ENCODE assay signal across 25 cellular contexts in the genomic region with DNA sequence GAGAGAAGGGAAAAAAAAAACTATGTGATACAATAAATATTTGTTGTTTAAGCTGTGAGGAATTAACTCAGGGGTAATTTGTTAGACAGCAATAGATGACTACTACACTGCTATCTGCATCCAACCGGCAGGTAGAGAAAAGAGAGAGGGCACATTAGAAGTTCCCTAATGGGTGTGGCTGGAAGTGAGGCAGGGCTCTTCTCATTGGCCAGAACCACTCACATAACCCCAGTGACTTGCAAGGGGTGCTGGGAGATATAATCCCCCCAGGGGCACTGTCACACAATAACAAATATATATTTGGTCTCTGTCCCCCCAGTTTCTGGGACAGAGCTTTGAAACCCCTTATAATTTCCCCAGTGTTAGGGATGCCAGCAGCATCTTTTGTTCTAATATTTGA. TPM values are rescaled to one million over a fixed set of nuclear protein-coding genes. Genes with fewer than 3 reads are reported as not detected.
DNase-seq lines count a peak whose midpoint lies in the region; ATAC-seq, FAIRE-seq and TF ChIP-seq lines count a peak whose summit lies in the region.
"Had no signal": no experiment of that assay in that cellular context is flagged by ENCODE, and none has a peak within 500 bp of the region (broad histone marks: within the 10 kb centered on the region; RNA-seq: fewer than 3 reads in every experiment).

No MANE protein-coding gene starts in this region.

- H4K20me1 ChIP-seq in HCT116 (ENCODE audit: insufficient read depth) (no peaks in the 10 kb centered on the region), GM12878 (ENCODE audit: control insufficient read depth, insufficient read depth) (no peaks in the 10 kb centered on the region), osteoblast (ENCODE audit: insufficient read depth, low read length) (no peaks in the 10 kb centered on the region)

- no peak overlapping the region for H3K4me2 ChIP-seq in HCT116 (ENCODE audit: low read length)
- H3K4me2 ChIP-seq in GM12878 (ENCODE audit: control insufficient read depth, insufficient read depth) = no peak overlapping the region
- H3K4me2 ChIP-seq in osteoblast (ENCODE audit: insufficient read depth, low read length) = no peak overlapping the region

- no peak overlapping the region for H3K27ac Mint-ChIP-seq in activated T-helper 1 cell treated with anti-CD3 and anti-CD28 coated beads, Interleukin-12 subunit alpha, Interleukin-12 subunit beta, Interleukin-2, Interleukin-4 antibody, amounts not matched to agents 30 ng/mL and 10 ng/mL and 1 ng/mL, durations not matched to agents 14 hours and 24 hours and 36 hours
- H3K27ac Mint-ChIP-seq: CD4-positive, alpha-beta T cell had no signal

- RAD21 ChIA-PET in HCT116 (lab: Charles Lee; ENCODE audit: low non-redundant PET in 1 of 2, low total read pairs in 2 of 2, uncharacterized antibody in 2 of 2, unreplicated experiment in 2 of 2) = no interaction called here
- RAD21 ChIA-PET in GM12878 (lab: Charles Lee; ENCODE audit: unreplicated experiment) = interaction anchor here (0.6 to 0.7 kb wide), 2 partner anchors 57 to 327 kb away, joined by 3 read pairs; a partner anchor contains a TSS

- SMC1A ChIA-PET in GM12878 (lab: Charles Lee; ENCODE audit: uncharacterized antibody, unreplicated experiment) = interaction anchor here (0.7 to 1.3 kb wide), 4 partner anchors 9 to 64 kb away, joined by 3 to 5 read pairs (median 4); no protein-coding TSS in a partner anchor

- no peak for TF ChIP-seq POLR2A in HCT116 (IDR thresholded peaks at IDR 0.05; ENCODE audit: borderline replicate concordance, extremely low read depth, insufficient read depth, insufficient read length)
- TF ChIP-seq POLR2A in GM12878 (IDR thresholded peaks at IDR 0.05; ENCODE audit: low read depth, low read length) = no peak

- H3K27ac ChIP-seq in HCT116 (ENCODE audit: low read depth, low read length) (no peak overlapping the region), GM12878 (ENCODE audit: control insufficient read depth, insufficient read depth) (no peak overlapping the region), osteoblast (ENCODE audit: low read depth, low read length) (no peak overlapping the region)
- H3K27ac ChIP-seq: 22Rv1, GM23248, KMS-11, RWPE1 had no signal

- H2AFZ ChIP-seq in HCT116 (ENCODE audit: low read depth, low read length, poor library complexity, severe bottlenecking) (peak overlapping the region; percentile 56), GM12878 (ENCODE audit: control insufficient read depth, low read depth, low read length) (no peak overlapping the region), osteoblast (ENCODE audit: low read length) (no peak overlapping the region)
- H2AFZ ChIP-seq: GM23248 had no signal

- H3K9me2 ChIP-seq in HCT116 (ENCODE audit: insufficient read depth) = no peaks in the 10 kb centered on the region

- TF ChIP-seq RAD21 in HCT116 (IDR thresholded peaks at IDR 0.05; ENCODE audit: low read depth) (no peak), GM12878 (IDR thresholded peaks at IDR 0.05; ENCODE audit: insufficient read depth, low read depth, low read length) (no peak)

- in situ Hi-C loops in GM12878 (cut with MboI) = no loop called here

- H3K4me1 Mint-ChIP-seq in activated T-helper 1 cell treated with anti-CD3 and anti-CD28 coated beads, Interleukin-12 subunit alpha, Interleukin-12 subunit beta, Interleukin-2, Interleukin-4 antibody, amounts not matched to agents 30 ng/mL and 10 ng/mL and 1 ng/mL, durations not matched to agents 14 hours and 24 hours and 36 hours (ENCODE audit: low read depth) = no peaks in the 10 kb centered on the region

- intact Hi-C loops in HCT116 (cut with micrococcal nuclease) (no loop called here), GM12878 (cut with micrococcal nuclease; ENCODE audit: unreplicated experiment) (loop anchor here (5.0 kb wide), 1 partner anchor 117 kb away; no protein-coding TSS in a partner anchor)
- intact Hi-C loops in activated T-helper 1 cell treated with anti-CD3 and anti-CD28 coated beads, Interleukin-12 subunit alpha, Interleukin-12 subunit beta, Interleukin-2, Interleukin-4 antibody, amounts not matched to agents 30 ng/mL and 10 ng/mL and 1 ng/mL, durations not matched to agents 14 hours and 24 hours and 36 hours (cut with micrococcal nuclease) = no loop called here

- no peak for TF ChIP-seq CTCF in HCT116 (IDR thresholded peaks at IDR 0.05 in 2 of 3, conservative IDR thresholded peaks at IDR 0.05 in 1 of 3; ENCODE audit: borderline replicate concordance in 1 of 3, insufficient read depth in 1 of 3, low read depth in 2 of 3, low read length in 2 of 3)
- no peak for TF ChIP-seq CTCF in GM12878 (IDR thresholded peaks at IDR 0.05 in 2 of 3, conservative IDR thresholded peaks at IDR 0.05 in 1 of 3; ENCODE audit: control insufficient read depth in 2 of 3, extremely low read depth in 1 of 3, insufficient read depth in 1 of 3, low read depth in 3 of 3, low read length in 3 of 3)
- TF ChIP-seq CTCF in osteoblast (IDR thresholded peaks at IDR 0.05; ENCODE audit: extremely low read depth, low read depth, low read length) = no peak
- no peak for TF ChIP-seq CTCF in GM20000 (IDR thresholded peaks at IDR 0.05; ENCODE audit: extremely low read depth, missing control alignments)

- no peaks in the 10 kb centered on the region for H3K9me3 Mint-ChIP-seq in activated T-helper 1 cell treated with anti-CD3 and anti-CD28 coated beads, Interleukin-12 subunit alpha, Interleukin-12 subunit beta, Interleukin-2, Interleukin-4 antibody, amounts not matched to agents 30 ng/mL and 10 ng/mL and 1 ng/mL, durations not matched to agents 14 hours and 24 hours and 36 hours
- H3K9me3 Mint-ChIP-seq: CD4-positive, alpha-beta T cell had no signal

- FAIRE-seq in GM12878 (lab: Jason Lieb, UNC) = no peak

- no peak for TF ChIP-seq EP300 in GM12878 (IDR thresholded peaks at IDR 0.05; ENCODE audit: borderline replicate concordance in 1 of 2, control insufficient read depth in 1 of 2, low read depth in 2 of 2, low read length in 2 of 2)

- H3K4me1 ChIP-seq in HCT116 (ENCODE audit: control insufficient read depth in 1 of 2, insufficient read depth in 2 of 2, low read length in 2 of 2) (peaks cover 23 to 28% of the 10 kb centered on the region in 2 experiments; a peak in 3 of 4 replicates), GM12878 (ENCODE audit: control insufficient read depth, insufficient read depth, low read length) (peaks cover 3% of the 10 kb centered on the region; the same call in 1 of the 2 replicates), osteoblast (ENCODE audit: insufficient read depth, low read length) (no peaks in the 10 kb centered on the region)

- 72% methylated on average over 1 of the region's 1 CpG for WGBS in GM12878 (ENCODE audit: insufficient coverage, insufficient replicate concordance, low lambda C conversion rate, missing lambda C conversion rate)

- H3K27me3 ChIP-seq in HCT116 (ENCODE audit: insufficient read depth, low read length) (no peaks in the 10 kb centered on the region), GM12878 (replicated peaks in 1 of 2; ENCODE audit: control insufficient read depth in 2 of 2, insufficient read depth in 2 of 2, low read length in 1 of 2) (no peaks in the 10 kb centered on the region), osteoblast (ENCODE audit: insufficient read depth, low read length) (no peaks in the 10 kb centered on the region)
- H3K27me3 ChIP-seq: BE2C, MG63 had no signal

- H3K4me3 ChIP-seq in HCT116 (replicated peaks in 1 of 2; ENCODE audit: low read depth in 1 of 2, low read length in 2 of 2) (no peak overlapping the region), GM12878 (no peak overlapping the region), osteoblast (ENCODE audit: insufficient read depth, low read length) (no peak overlapping the region)
- H3K4me3 ChIP-seq: GM23248, MG63 had no signal

- no peaks in the 10 kb centered on the region for H3K36me3 Mint-ChIP-seq in activated T-helper 1 cell treated with anti-CD3 and anti-CD28 coated beads, Interleukin-12 subunit alpha, Interleukin-12 subunit beta, Interleukin-2, Interleukin-4 antibody, amounts not matched to agents 30 ng/mL and 10 ng/mL and 1 ng/mL, durations not matched to agents 14 hours and 24 hours and 36 hours (ENCODE audit: low read depth)

- no peak overlapping the region for H3K4me3 Mint-ChIP-seq in activated T-helper 1 cell treated with anti-CD3 and anti-CD28 coated beads, Interleukin-12 subunit alpha, Interleukin-12 subunit beta, Interleukin-2, Interleukin-4 antibody, amounts not matched to agents 30 ng/mL and 10 ng/mL and 1 ng/mL, durations not matched to agents 14 hours and 24 hours and 36 hours
- H3K4me3 Mint-ChIP-seq: CD4-positive, alpha-beta T cell had no signal

- H3K27me3 Mint-ChIP-seq in activated T-helper 1 cell treated with anti-CD3 and anti-CD28 coated beads, Interleukin-12 subunit alpha, Interleukin-12 subunit beta, Interleukin-2, Interleukin-4 antibody, amounts not matched to agents 30 ng/mL and 10 ng/mL and 1 ng/mL, durations not matched to agents 14 hours and 24 hours and 36 hours (ENCODE audit: insufficient read depth) = peaks cover 6% of the 10 kb centered on the region

- BruUV-seq in HCT116 (replicated peaks; lab: Mats Ljungman, UMichigan) (no TSS peak), GM12878 (replicated peaks; lab: Mats Ljungman, UMichigan) (no TSS peak)

- H3K79me2 ChIP-seq in HCT116 (ENCODE audit: insufficient read depth, low read length) (no peaks in the 10 kb centered on the region), GM12878 (ENCODE audit: control insufficient read depth, insufficient read depth, low read length) (no peaks in the 10 kb centered on the region), osteoblast (ENCODE audit: insufficient read depth, low read length) (no peaks in the 10 kb centered on the region)

- DNase-seq in NCI-H2171 treated with DMSO at 0.1 percent for 48 hours (lab: John Stamatoyannopoulos, UW) = peak; percentile 22
- DNase-seq in NCI-H2171 (lab: John Stamatoyannopoulos, UW) = no peak
- DNase-seq in HCT116 (ENCODE audit: low read depth, low spot score) = no peak
- no peak for DNase-seq in GM12878 (ENCODE audit: low read depth, low spot score)
- peak; percentile 4 for DNase-seq in osteoblast (ENCODE audit: insufficient read length, low spot score, missing footprints)
- no peak for DNase-seq in activated naive CD4-positive, alpha-beta T cell (lab: John Stamatoyannopoulos, UW)
- DNase-seq in GM20000 (ENCODE audit: low spot score) = no peak
- DNase-seq in activated T-helper 1 cell treated with anti-CD3 and anti-CD28 coated beads, Interleukin-12 subunit alpha, Interleukin-12 subunit beta, Interleukin-2, Interleukin-4 antibody, amounts not matched to agents 30 ng/mL and 10 ng/mL and 1 ng/mL, durations not matched to agents 14 hours and 24 hours and 36 hours (ENCODE audit: low spot score) = no peak
- DNase-seq: BE2C; Calu3; CD4-positive, alpha-beta T cell; DMS53; GM23248; MG63; NCI-H1105; NCI-H1694; NCI-H226; NCI-H524 treated with DMSO at 0.1 percent for 48 hours; NK-92 treated with Interleukin-12 subunit alpha and Interleukin-12 subunit beta, amount 100 ng/mL, for 24 hours; PC-3 had no signal

- peak; percentile 40; the same call in 1 of the 2 replicates for ATAC-seq in HCT116
- ATAC-seq in GM12878 = peak; percentile 31; the same call in 2 of the 3 replicates
- ATAC-seq: PC-3 had no signal

- H3K9me3 ChIP-seq in HCT116 (ENCODE audit: control insufficient read depth in 1 of 2, insufficient read depth in 1 of 2, low read depth in 1 of 2, low read length in 2 of 2) (no peaks in the 10 kb centered on the region), GM12878 (replicated peaks; ENCODE audit: control insufficient read depth, insufficient read depth, low read length) (no peaks in the 10 kb centered on the region), osteoblast (ENCODE audit: low read depth, low read length) (no peaks in the 10 kb centered on the region)
- H3K9me3 ChIP-seq: BE2C, MG63 had no signal

- H3K9ac ChIP-seq in HCT116 (ENCODE audit: low read length) (no peak overlapping the region), GM12878 (ENCODE audit: control insufficient read depth, insufficient read depth, low read length) (no peak overlapping the region)
- H3K9ac ChIP-seq: GM23248, KMS-11 had no signal

- no peaks in the 10 kb centered on the region for H3K36me3 ChIP-seq in HCT116 (ENCODE audit: control insufficient read depth in 1 of 2, insufficient read depth in 2 of 2, low read length in 2 of 2)
- no peaks in the 10 kb centered on the region for H3K36me3 ChIP-seq in GM12878 (ENCODE audit: control insufficient read depth in 2 of 2, insufficient read depth in 2 of 2, low read length in 1 of 2)
- no peaks in the 10 kb centered on the region for H3K36me3 ChIP-seq in osteoblast (ENCODE audit: insufficient read depth, low read length)
- H3K36me3 ChIP-seq: BE2C, MG63 had no signal

- POLR2A ChIA-PET in HCT116 (lab: Charles Lee) (interaction anchor here (1.5 kb wide), 1 partner anchor 92 kb away, joined by 3 read pairs; no protein-coding TSS in a partner anchor), GM12878 (lab: Charles Lee) (interaction anchor here (0.6 kb wide), 1 partner anchor 145 kb away, joined by 3 read pairs; no protein-coding TSS in a partner anchor)

- CTCF ChIA-PET in HCT116 (lab: Charles Lee) = no interaction called here
- CTCF ChIA-PET in GM12878 (lab: Yijun Ruan, JAX) = interaction anchor here (0.6 to 26.1 kb wide), 4 partner anchors 9 to 972 kb away, joined by 3 to 520 read pairs (median 4); a partner anchor contains a TSS

RNA-seq across cellular contexts. Expression of a gene that starts 24.3 kb away (rescaled TPM):
- 0.81 TPM for total RNA-seq in HCT116 (2021; ENCODE audit: unreplicated experiment)
- polyA plus RNA-seq in HCT116 (2012) = 1.2 and 1.6 TPM in 2 replicates
- total RNA-seq in GM12878 (2013; cell fraction: nucleolus; rRNA removed) = not detected in 2 replicates
- not detected in 2 replicates for total RNA-seq in GM12878 (2014; rRNA removed)
- total RNA-seq in GM12878 (2014; rRNA removed; fragmentation: Illumina TruSeq; extraction: Trizol) = not detected in 2 replicates
- total RNA-seq in GM12878 (2021) = not detected in 2 replicates
- polyA plus RNA-seq in GM12878 (2011; ENCODE audit: low read depth) = not detected
- not detected in 2 replicates for polyA plus RNA-seq in GM12878 (2011; rRNA removed)
- not detected in 2 replicates for polyA plus RNA-seq in GM12878 (2011; cell fraction: cytosol; rRNA removed)
- polyA plus RNA-seq in GM12878 (2011; cell fraction: nucleus; rRNA removed) = not detected in 2 replicates
- polyA plus RNA-seq in GM12878 (2012) = not detected in 2 replicates
- not detected in 2 replicates for polyA plus RNA-seq in GM12878 (2014; fragmentation: Illumina TruSeq; extraction: Trizol)
- polyA plus RNA-seq in GM12878 (2014; fragmentation: Nextera tagmentation; extraction: Ambion mirVana) = not detected
- not detected in 2 replicates for polyA plus RNA-seq in GM12878 (2014; rRNA removed)
- not detected for polyA plus RNA-seq in GM12878 (2016; fragmentation: Nextera tagmentation; extraction: Ambion mirVana)
- not detected in 2 replicates for polyA minus RNA-seq in GM12878 (2011; rRNA and poly(A)+ RNA removed)
- polyA minus RNA-seq in GM12878 (2011; cell fraction: cytosol; rRNA and poly(A)+ RNA removed) = not detected in 2 replicates
- polyA minus RNA-seq in GM12878 (2011; cell fraction: nucleus; rRNA and poly(A)+ RNA removed) = not detected in 2 replicates
- not detected in 2 replicates for total RNA-seq in osteoblast
- total RNA-seq in activated T-helper 1 cell treated with anti-CD3 and anti-CD28 coated beads, Interleukin-12 subunit alpha, Interleukin-12 subunit beta, Interleukin-2, Interleukin-4 antibody, amounts not matched to agents 30 ng/mL and 10 ng/mL and 1 ng/mL, durations not matched to agents 14 hours and 24 hours and 36 hours = not detected in 2 replicates
- total RNA-seq: Calu3; CD4-positive, alpha-beta T cell; G401; GM23248; PC-3 had no signal
- polyA plus RNA-seq: AG04450, GM23248 had no signal

RNA-seq across cellular contexts. Expression of a gene that starts 27.2 kb away (rescaled TPM):
- total RNA-seq in HCT116 (2021; ENCODE audit: unreplicated experiment) = 14.1 TPM
- 11.8 and 13.1 TPM in 2 replicates for polyA plus RNA-seq in HCT116 (2012)
- not detected in 2 replicates for total RNA-seq in GM12878 (2013; cell fraction: nucleolus; rRNA removed)
- total RNA-seq in GM12878 (2014; rRNA removed) = not detected in 2 replicates
- not detected in 2 replicates for total RNA-seq in GM12878 (2014; rRNA removed; fragmentation: Illumina TruSeq; extraction: Trizol)
- not detected in 2 replicates for total RNA-seq in GM12878 (2021)
- not detected for polyA plus RNA-seq in GM12878 (2011; ENCODE audit: low read depth)
- 0.01 TPM in 1 of 2 replicates, not detected in the other for polyA plus RNA-seq in GM12878 (2011; rRNA removed)
- 0.01 and 0.03 TPM in 2 replicates for polyA plus RNA-seq in GM12878 (2011; cell fraction: cytosol; rRNA removed)
- 0.03 TPM in 2 replicates for polyA plus RNA-seq in GM12878 (2011; cell fraction: nucleus; rRNA removed)
- 0.04 TPM in 1 of 2 replicates, not detected in the other for polyA plus RNA-seq in GM12878 (2012)
- polyA plus RNA-seq in GM12878 (2014; fragmentation: Illumina TruSeq; extraction: Trizol) = not detected in 2 replicates
- polyA plus RNA-seq in GM12878 (2014; fragmentation: Nextera tagmentation; extraction: Ambion mirVana) = not detected
- not detected in 2 replicates for polyA plus RNA-seq in GM12878 (2014; rRNA removed)
- polyA plus RNA-seq in GM12878 (2016; fragmentation: Nextera tagmentation; extraction: Ambion mirVana) = not detected
- polyA minus RNA-seq in GM12878 (2011; rRNA and poly(A)+ RNA removed) = not detected in 2 replicates
- 0.21 TPM in 1 of 2 replicates, not detected in the other for polyA minus RNA-seq in GM12878 (2011; cell fraction: cytosol; rRNA and poly(A)+ RNA removed)
- not detected in 2 replicates for polyA minus RNA-seq in GM12878 (2011; cell fraction: nucleus; rRNA and poly(A)+ RNA removed)
- total RNA-seq in osteoblast = under 0.01 TPM in 1 of 2 replicates, not detected in the other
- total RNA-seq in activated T-helper 1 cell treated with anti-CD3 and anti-CD28 coated beads, Interleukin-12 subunit alpha, Interleukin-12 subunit beta, Interleukin-2, Interleukin-4 antibody, amounts not matched to agents 30 ng/mL and 10 ng/mL and 1 ng/mL, durations not matched to agents 14 hours and 24 hours and 36 hours = 0.54 and 0.57 TPM in 2 replicates
- total RNA-seq: CD4-positive, alpha-beta T cell; G401; GM23248 had no signal
- polyA plus RNA-seq: GM23248 had no signal

RNA-seq across cellular contexts. Expression of a gene that starts 31.2 kb away (rescaled TPM):
- total RNA-seq in HCT116 (2021; ENCODE audit: unreplicated experiment) = 66.1 TPM
- 62.0 and 68.6 TPM in 2 replicates for polyA plus RNA-seq in HCT116 (2012)
- total RNA-seq in GM12878 (2013; cell fraction: nucleolus; rRNA removed) = 49.5 and 51.4 TPM in 2 replicates
- 60.0 and 65.3 TPM in 2 replicates for total RNA-seq in GM12878 (2014; rRNA removed)
- total RNA-seq in GM12878 (2014; rRNA removed; fragmentation: Illumina TruSeq; extraction: Trizol) = 29.4 and 30.7 TPM in 2 replicates
- total RNA-seq in GM12878 (2021) = 72.2 and 75.4 TPM in 2 replicates
- polyA plus RNA-seq in GM12878 (2011; ENCODE audit: low read depth) = 18.9 TPM
- polyA plus RNA-seq in GM12878 (2011; rRNA removed) = 16.3 and 37.0 TPM in 2 replicates
- polyA plus RNA-seq in GM12878 (2011; cell fraction: cytosol; rRNA removed) = 65.5 and 89.8 TPM in 2 replicates
- polyA plus RNA-seq in GM12878 (2011; cell fraction: nucleus; rRNA removed) = 78.1 and 88.8 TPM in 2 replicates
- polyA plus RNA-seq in GM12878 (2012) = 37.2 and 48.3 TPM in 2 replicates
- 15.5 and 47.0 TPM in 2 replicates for polyA plus RNA-seq in GM12878 (2014; fragmentation: Illumina TruSeq; extraction: Trizol)
- 10 to 100 TPM in 1 of 2 experiments, 1 to 10 TPM in 1; 4.2 to 11.0 TPM for polyA plus RNA-seq in GM12878 (2014; fragmentation: Nextera tagmentation; extraction: Ambion mirVana)
- polyA plus RNA-seq in GM12878 (2014; rRNA removed) = 85.7 and 86.9 TPM in 2 replicates
- polyA plus RNA-seq in GM12878 (2016; fragmentation: Nextera tagmentation; extraction: Ambion mirVana) = 10 to 100 TPM; 98.2 to 98.5 TPM
- 24.2 and 43.5 TPM in 2 replicates for polyA minus RNA-seq in GM12878 (2011; rRNA and poly(A)+ RNA removed)
- polyA minus RNA-seq in GM12878 (2011; cell fraction: cytosol; rRNA and poly(A)+ RNA removed) = 16.8 and 22.1 TPM in 2 replicates
- polyA minus RNA-seq in GM12878 (2011; cell fraction: nucleus; rRNA and poly(A)+ RNA removed) = 6.2 and 17.4 TPM in 2 replicates
- total RNA-seq in osteoblast = 29.7 and 30.1 TPM in 2 replicates
- 93.3 and 93.6 TPM in 2 replicates for total RNA-seq in activated T-helper 1 cell treated with anti-CD3 and anti-CD28 coated beads, Interleukin-12 subunit alpha, Interleukin-12 subunit beta, Interleukin-2, Interleukin-4 antibody, amounts not matched to agents 30 ng/mL and 10 ng/mL and 1 ng/mL, durations not matched to agents 14 hours and 24 hours and 36 hours

RNA-seq across cellular contexts. Expression of a gene that starts 32.9 kb away (rescaled TPM):
- total RNA-seq in HCT116 (2021; ENCODE audit: unreplicated experiment) = 1.7 TPM
- polyA plus RNA-seq in HCT116 (2012) = 1.5 and 2.0 TPM in 2 replicates
- not detected in 2 replicates for total RNA-seq in GM12878 (2013; cell fraction: nucleolus; rRNA removed)
- not detected in 2 replicates for total RNA-seq in GM12878 (2014; rRNA removed)
- total RNA-seq in GM12878 (2014; rRNA removed; fragmentation: Illumina TruSeq; extraction: Trizol) = not detected in 2 replicates
- not detected in 2 replicates for total RNA-seq in GM12878 (2021)
- polyA plus RNA-seq in GM12878 (2011; ENCODE audit: low read depth) = not detected
- not detected in 2 replicates for polyA plus RNA-seq in GM12878 (2011; rRNA removed)
- polyA plus RNA-seq in GM12878 (2011; cell fraction: cytosol; rRNA removed) = not detected in 2 replicates
- not detected in 2 replicates for polyA plus RNA-seq in GM12878 (2011; cell fraction: nucleus; rRNA removed)
- polyA plus RNA-seq in GM12878 (2012) = not detected in 2 replicates
- not detected in 2 replicates for polyA plus RNA-seq in GM12878 (2014; fragmentation: Illumina TruSeq; extraction: Trizol)
- polyA plus RNA-seq in GM12878 (2014; fragmentation: Nextera tagmentation; extraction: Ambion mirVana) = not detected
- not detected in 2 replicates for polyA plus RNA-seq in GM12878 (2014; rRNA removed)
- not detected for polyA plus RNA-seq in GM12878 (2016; fragmentation: Nextera tagmentation; extraction: Ambion mirVana)
- not detected in 2 replicates for polyA minus RNA-seq in GM12878 (2011; rRNA and poly(A)+ RNA removed)
- not detected in 2 replicates for polyA minus RNA-seq in GM12878 (2011; cell fraction: cytosol; rRNA and poly(A)+ RNA removed)
- not detected in 2 replicates for polyA minus RNA-seq in GM12878 (2011; cell fraction: nucleus; rRNA and poly(A)+ RNA removed)
- total RNA-seq in osteoblast = not detected in 2 replicates
- total RNA-seq in activated T-helper 1 cell treated with anti-CD3 and anti-CD28 coated beads, Interleukin-12 subunit alpha, Interleukin-12 subunit beta, Interleukin-2, Interleukin-4 antibody, amounts not matched to agents 30 ng/mL and 10 ng/mL and 1 ng/mL, durations not matched to agents 14 hours and 24 hours and 36 hours = 0.37 TPM in 1 of 2 replicates, not detected in the other
- total RNA-seq: CD4-positive, alpha-beta T cell; G401; GM23248; PC-3 had no signal
- polyA plus RNA-seq: AG04450, GM23248 had no signal

RNA-seq across cellular contexts. Expression of a gene that starts 39.2 kb away (rescaled TPM):
- 1.9 TPM for total RNA-seq in HCT116 (2021; ENCODE audit: unreplicated experiment)
- 1.8 and 1.9 TPM in 2 replicates for polyA plus RNA-seq in HCT116 (2012)
- total RNA-seq in GM12878 (2013; cell fraction: nucleolus; rRNA removed) = not detected in 2 replicates
- total RNA-seq in GM12878 (2014; rRNA removed) = not detected in 2 replicates
- total RNA-seq in GM12878 (2014; rRNA removed; fragmentation: Illumina TruSeq; extraction: Trizol) = not detected in 2 replicates
- 0.08 and 0.19 TPM in 2 replicates for total RNA-seq in GM12878 (2021)
- polyA plus RNA-seq in GM12878 (2011; ENCODE audit: low read depth) = not detected
- polyA plus RNA-seq in GM12878 (2011; rRNA removed) = not detected in 2 replicates
- polyA plus RNA-seq in GM12878 (2011; cell fraction: cytosol; rRNA removed) = 0.03 TPM in 2 replicates
- polyA plus RNA-seq in GM12878 (2011; cell fraction: nucleus; rRNA removed) = not detected in 2 replicates
- 0.09 and 0.22 TPM in 2 replicates for polyA plus RNA-seq in GM12878 (2012)
- not detected in 2 replicates for polyA plus RNA-seq in GM12878 (2014; fragmentation: Illumina TruSeq; extraction: Trizol)
- polyA plus RNA-seq in GM12878 (2014; fragmentation: Nextera tagmentation; extraction: Ambion mirVana) = not detected
- polyA plus RNA-seq in GM12878 (2014; rRNA removed) = 0.19 TPM in 1 of 2 replicates, not detected in the other
- polyA plus RNA-seq in GM12878 (2016; fragmentation: Nextera tagmentation; extraction: Ambion mirVana) = not detected
- not detected in 2 replicates for polyA minus RNA-seq in GM12878 (2011; rRNA and poly(A)+ RNA removed)
- 0.40 and 0.62 TPM in 2 replicates for polyA minus RNA-seq in GM12878 (2011; cell fraction: cytosol; rRNA and poly(A)+ RNA removed)
- polyA minus RNA-seq in GM12878 (2011; cell fraction: nucleus; rRNA and poly(A)+ RNA removed) = 0.29 TPM in 1 of 2 replicates, not detected in the other
- total RNA-seq in osteoblast = 2.1 and 3.6 TPM in 2 replicates
- total RNA-seq in activated T-helper 1 cell treated with anti-CD3 and anti-CD28 coated beads, Interleukin-12 subunit alpha, Interleukin-12 subunit beta, Interleukin-2, Interleukin-4 antibody, amounts not matched to agents 30 ng/mL and 10 ng/mL and 1 ng/mL, durations not matched to agents 14 hours and 24 hours and 36 hours = 0.44 and 0.88 TPM in 2 replicates
- total RNA-seq: GM23248 had no signal

Comparison
In these comparisons a context has a peak if more than half of its experiments do, and no peak if none do; other contexts are left out.
1. DNase-seq: peak in NCI-H2171 treated with DMSO at 0.1 percent for 48 hours (single experiment) and osteoblast (single experiment); none in NCI-H2171 (single experiment), HCT116 (single experiment), GM12878 (single experiment), activated naive CD4-positive, alpha-beta T cell (0 of 4), GM20000 (single experiment) and activated T-helper 1 cell treated with anti-CD3 and anti-CD28 coated beads, Interleukin-12 subunit alpha, Interleukin-12 subunit beta, Interleukin-2, Interleukin-4 antibody, amounts not matched to agents 30 ng/mL and 10 ng/mL and 1 ng/mL, durations not matched to agents 14 hours and 24 hours and 36 hours (single experiment).